ENCODE assay signal across 10 cellular contexts in genomic region chr15:52503788-52504496, GRCh38. TPM values are rescaled to one million over a fixed set of nuclear protein-coding genes. Genes with fewer than 3 reads are reported as not detected.
A peak's percentile ranks its signal among the peaks of the same experiment; 100 is the strongest.
DNase-seq lines count a peak whose midpoint lies in the region; ATAC-seq, FAIRE-seq and TF ChIP-seq lines count a peak whose summit lies in the region.
"Had no signal": no experiment of that assay in that cellular context is flagged by ENCODE, and none has a peak within 500 bp of the region (broad histone marks: within the 10 kb centered on the region; RNA-seq: fewer than 3 reads in every experiment).

No MANE protein-coding gene starts in this region.

- no peaks in the 10 kb centered on the region for H3K9me3 Mint-ChIP-seq in immature natural killer cell

- intact Hi-C loops in cardiac septum (cut with DNase I) = no loop called here

- FAIRE-seq in GM12892 (lab: Jason Lieb, UNC) = peak; percentile 73
- FAIRE-seq: H1, TTC549 had no signal

- TF ChIP-seq POLR2A in GM12892 (IDR thresholded peaks at IDR 0.05; ENCODE audit: low read depth, low read length) = no peak

- peak overlapping the region in 1 of 5 donors; percentile 18 for H3K4me3 Mint-ChIP-seq in immature natural killer cell

- DNase-seq in GM12892 (ENCODE audit: insufficient read length) = no peak
- DNase-seq in NOMO-1 (lab: John Stamatoyannopoulos, UW; ENCODE audit: unreplicated experiment in 2 of 2) = peak; percentile 80 to 86
- no peak for DNase-seq in immature natural killer cell
- no peak for DNase-seq in DMS53 treated with DMSO at 0.1 percent for 48 hours (lab: John Stamatoyannopoulos, UW; ENCODE audit: unreplicated experiment)
- DNase-seq in cardiac septum (ENCODE audit: low spot score) = no peak
- DNase-seq in NCI-H187 (lab: John Stamatoyannopoulos, UW) = no peak

- peak; percentile 87 for ATAC-seq in GM21619 (IDR thresholded peaks at IDR 0.05; ENCODE audit: unreplicated experiment)
- no peak for ATAC-seq in GM21717 (IDR thresholded peaks at IDR 0.05; ENCODE audit: unreplicated experiment)

- H3K27ac Mint-ChIP-seq in immature natural killer cell = peak overlapping the region in 4 of 6 donors; percentile 60 to 74 (median 62)

- no peaks in the 10 kb centered on the region for H3K27me3 Mint-ChIP-seq in immature natural killer cell (ENCODE audit: low read depth in 3 of 3)

- no peaks in the 10 kb centered on the region for H3K36me3 Mint-ChIP-seq in immature natural killer cell

- H3K4me1 Mint-ChIP-seq in immature natural killer cell = peaks cover 28 to 46% of the 10 kb centered on the region in 2 donors

RNA-seq across cellular contexts. Expression of gene MYO5A, which starts 24.7 kb away (rescaled TPM):
- 16.9 TPM for polyA plus RNA-seq in GM12892 (2012; ENCODE audit: missing spikeins)
- 10 to 100 TPM in 1 of 3 donors, 1 to 10 TPM in 2; 2.0 to 10.9 (median 5.9) TPM for polyA plus RNA-seq in immature natural killer cell
- 11.4 TPM for total RNA-seq in cardiac septum

Comparison
In these comparisons a context has a peak if more than half of its experiments do, and no peak if none do; other contexts are left out.
1. DNase-seq: peak in NOMO-1 (2 of 2); none in GM12892 (single experiment), immature natural killer cell (0 of 3), DMS53 treated with DMSO at 0.1 percent for 48 hours (single experiment), cardiac septum (single experiment) and NCI-H187 (0 of 2).